In the genomic region with DNA sequence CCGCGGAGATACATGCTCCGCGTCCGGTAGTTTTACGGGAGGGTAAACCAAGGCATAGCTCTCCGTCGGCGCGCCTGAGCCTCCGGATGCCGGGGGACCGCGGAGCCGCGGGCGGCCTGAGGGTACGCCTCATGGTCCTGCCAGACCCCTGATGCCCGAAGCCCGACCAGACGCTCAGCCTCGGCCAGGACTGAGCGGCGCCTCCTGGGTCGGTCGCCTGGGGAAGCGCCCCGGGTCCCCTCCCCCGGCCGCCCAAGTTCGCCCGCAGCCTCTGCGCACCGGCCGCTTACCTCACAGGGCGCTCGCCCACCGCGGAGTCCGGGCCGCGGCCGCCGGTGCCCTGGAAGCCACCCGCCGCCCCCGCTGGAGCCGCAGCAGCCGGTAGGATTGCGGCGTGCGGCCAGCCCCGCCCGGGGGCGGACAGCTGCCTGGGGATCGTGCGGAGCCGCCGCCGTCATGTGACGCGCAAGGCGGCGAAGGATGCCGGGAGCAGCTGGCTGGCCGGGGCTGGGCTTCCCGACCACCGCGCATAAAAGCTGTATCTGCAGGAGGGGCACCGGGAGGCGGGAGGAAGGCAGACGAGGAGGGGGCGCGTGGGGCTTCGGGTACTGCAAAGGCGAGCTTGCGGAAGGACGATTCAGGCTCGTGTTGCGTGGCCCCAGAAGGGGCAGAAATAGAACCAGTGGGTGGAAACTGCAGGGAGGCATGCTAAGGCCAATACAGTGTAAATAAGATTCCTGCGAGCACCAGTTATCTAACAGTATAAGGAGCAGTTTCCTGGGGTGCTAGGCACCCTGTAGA, we compare ENCODE assay signal across 1 cellular context.
TF ChIP-seq lines count a peak whose summit lies in the region.

A gene with protein sequence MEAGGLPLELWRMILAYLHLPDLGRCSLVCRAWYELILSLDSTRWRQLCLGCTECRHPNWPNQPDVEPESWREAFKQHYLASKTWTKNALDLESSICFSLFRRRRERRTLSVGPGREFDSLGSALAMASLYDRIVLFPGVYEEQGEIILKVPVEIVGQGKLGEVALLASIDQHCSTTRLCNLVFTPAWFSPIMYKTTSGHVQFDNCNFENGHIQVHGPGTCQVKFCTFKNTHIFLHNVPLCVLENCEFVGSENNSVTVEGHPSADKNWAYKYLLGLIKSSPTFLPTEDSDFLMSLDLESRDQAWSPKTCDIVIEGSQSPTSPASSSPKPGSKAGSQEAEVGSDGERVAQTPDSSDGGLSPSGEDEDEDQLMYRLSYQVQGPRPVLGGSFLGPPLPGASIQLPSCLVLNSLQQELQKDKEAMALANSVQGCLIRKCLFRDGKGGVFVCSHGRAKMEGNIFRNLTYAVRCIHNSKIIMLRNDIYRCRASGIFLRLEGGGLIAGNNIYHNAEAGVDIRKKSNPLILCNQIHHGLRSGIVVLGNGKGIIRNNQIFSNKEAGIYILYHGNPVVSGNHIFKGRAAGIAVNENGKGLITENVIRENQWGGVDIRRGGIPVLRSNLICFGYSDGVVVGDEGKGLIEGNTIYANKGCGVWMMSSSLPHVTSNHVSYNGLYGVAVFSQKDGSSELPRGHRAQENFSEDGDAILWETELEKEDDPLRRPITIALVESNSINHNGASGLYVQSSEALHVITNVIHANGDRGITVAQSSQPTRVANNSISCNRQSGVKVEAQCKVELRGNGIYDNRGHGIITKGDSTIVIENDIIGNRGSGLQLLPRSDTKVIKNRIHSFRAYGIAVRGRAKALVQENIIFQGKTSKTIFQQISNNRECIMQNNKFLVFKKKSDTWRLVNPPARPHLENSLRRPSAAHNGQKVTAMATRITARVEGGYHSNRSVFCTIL (minus strand): TSS at position 460 of the 801 bp plus-strand sequence. CDS start 34,612 bp downstream, outside the sequence.

TF ChIP-seq in SK-N-SH, 30 proteins besides CTCF, POLR2A, EP300 and RAD21 (continued from another document):
- 0 out of 2 replicates have a peak, but pooled peaks have one; percentile 4 for TF ChIP-seq GATA2 (CRISPR knock-in tag; IDR thresholded peaks at IDR 0.05)
- 0 out of 2 replicates have a peak, but pooled peaks have one; percentile 12 for TF ChIP-seq NFIC (IDR thresholded peaks at IDR 0.05; ENCODE audit: borderline replicate concordance)
- TF ChIP-seq, protein P1, sequence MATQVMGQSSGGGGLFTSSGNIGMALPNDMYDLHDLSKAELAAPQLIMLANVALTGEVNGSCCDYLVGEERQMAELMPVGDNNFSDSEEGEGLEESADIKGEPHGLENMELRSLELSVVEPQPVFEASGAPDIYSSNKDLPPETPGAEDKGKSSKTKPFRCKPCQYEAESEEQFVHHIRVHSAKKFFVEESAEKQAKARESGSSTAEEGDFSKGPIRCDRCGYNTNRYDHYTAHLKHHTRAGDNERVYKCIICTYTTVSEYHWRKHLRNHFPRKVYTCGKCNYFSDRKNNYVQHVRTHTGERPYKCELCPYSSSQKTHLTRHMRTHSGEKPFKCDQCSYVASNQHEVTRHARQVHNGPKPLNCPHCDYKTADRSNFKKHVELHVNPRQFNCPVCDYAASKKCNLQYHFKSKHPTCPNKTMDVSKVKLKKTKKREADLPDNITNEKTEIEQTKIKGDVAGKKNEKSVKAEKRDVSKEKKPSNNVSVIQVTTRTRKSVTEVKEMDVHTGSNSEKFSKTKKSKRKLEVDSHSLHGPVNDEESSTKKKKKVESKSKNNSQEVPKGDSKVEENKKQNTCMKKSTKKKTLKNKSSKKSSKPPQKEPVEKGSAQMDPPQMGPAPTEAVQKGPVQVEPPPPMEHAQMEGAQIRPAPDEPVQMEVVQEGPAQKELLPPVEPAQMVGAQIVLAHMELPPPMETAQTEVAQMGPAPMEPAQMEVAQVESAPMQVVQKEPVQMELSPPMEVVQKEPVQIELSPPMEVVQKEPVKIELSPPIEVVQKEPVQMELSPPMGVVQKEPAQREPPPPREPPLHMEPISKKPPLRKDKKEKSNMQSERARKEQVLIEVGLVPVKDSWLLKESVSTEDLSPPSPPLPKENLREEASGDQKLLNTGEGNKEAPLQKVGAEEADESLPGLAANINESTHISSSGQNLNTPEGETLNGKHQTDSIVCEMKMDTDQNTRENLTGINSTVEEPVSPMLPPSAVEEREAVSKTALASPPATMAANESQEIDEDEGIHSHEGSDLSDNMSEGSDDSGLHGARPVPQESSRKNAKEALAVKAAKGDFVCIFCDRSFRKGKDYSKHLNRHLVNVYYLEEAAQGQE (IDR thresholded peaks at IDR 0.05; ENCODE audit: low read depth, low read length), result no peak
- TF ChIP-seq FOXJ3 (CRISPR knock-in tag; IDR thresholded peaks at IDR 0.05), result no peak
- no peak; the same call in 1 of the 2 replicates for TF ChIP-seq TAF1 (IDR thresholded peaks at IDR 0.05; ENCODE audit: borderline replicate concordance, low read depth, low read length)
- no peak for TF ChIP-seq EZH2phosphoT487 (IDR thresholded peaks at IDR 0.05; ENCODE audit: borderline replicate concordance, low read depth)
- TF ChIP-seq MEF2A (IDR thresholded peaks at IDR 0.05; ENCODE audit: borderline replicate concordance, low read depth), result no peak
- TF ChIP-seq TCF12 (IDR thresholded peaks at IDR 0.05), result peak; percentile 22; the same call in 1 of the 2 replicates
- TF ChIP-seq GABPA (IDR thresholded peaks at IDR 0.05; ENCODE audit: low read depth), result no peak
- TF ChIP-seq RFX5 (IDR thresholded peaks at IDR 0.05; ENCODE audit: low read length), result no peak
- TF ChIP-seq CHD2 (IDR thresholded peaks at IDR 0.05; ENCODE audit: low read length, partially characterized antibody), result no peak
- TF ChIP-seq SMC3 (IDR thresholded peaks at IDR 0.05; ENCODE audit: low read depth, low read length), result no peak
- TF ChIP-seq, protein P2, sequence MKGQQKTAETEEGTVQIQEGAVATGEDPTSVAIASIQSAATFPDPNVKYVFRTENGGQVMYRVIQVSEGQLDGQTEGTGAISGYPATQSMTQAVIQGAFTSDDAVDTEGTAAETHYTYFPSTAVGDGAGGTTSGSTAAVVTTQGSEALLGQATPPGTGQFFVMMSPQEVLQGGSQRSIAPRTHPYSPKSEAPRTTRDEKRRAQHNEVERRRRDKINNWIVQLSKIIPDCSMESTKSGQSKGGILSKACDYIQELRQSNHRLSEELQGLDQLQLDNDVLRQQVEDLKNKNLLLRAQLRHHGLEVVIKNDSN (IDR thresholded peaks at IDR 0.05; ENCODE audit: borderline replicate concordance, low read depth), result peak; percentile 88
- no peak for TF ChIP-seq RXRA (IDR thresholded peaks at IDR 0.05; ENCODE audit: borderline replicate concordance, low read depth)
- no peak for TF ChIP-seq JUND (IDR thresholded peaks at IDR 0.05)
- TF ChIP-seq TEAD4 (IDR thresholded peaks at IDR 0.05; ENCODE audit: borderline replicate concordance, insufficient read depth), result no peak
- TF ChIP-seq, protein P3, sequence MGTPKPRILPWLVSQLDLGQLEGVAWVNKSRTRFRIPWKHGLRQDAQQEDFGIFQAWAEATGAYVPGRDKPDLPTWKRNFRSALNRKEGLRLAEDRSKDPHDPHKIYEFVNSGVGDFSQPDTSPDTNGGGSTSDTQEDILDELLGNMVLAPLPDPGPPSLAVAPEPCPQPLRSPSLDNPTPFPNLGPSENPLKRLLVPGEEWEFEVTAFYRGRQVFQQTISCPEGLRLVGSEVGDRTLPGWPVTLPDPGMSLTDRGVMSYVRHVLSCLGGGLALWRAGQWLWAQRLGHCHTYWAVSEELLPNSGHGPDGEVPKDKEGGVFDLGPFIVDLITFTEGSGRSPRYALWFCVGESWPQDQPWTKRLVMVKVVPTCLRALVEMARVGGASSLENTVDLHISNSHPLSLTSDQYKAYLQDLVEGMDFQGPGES (IDR thresholded peaks at IDR 0.05; ENCODE audit: low read depth, low read length), result no peak
- no peak for TF ChIP-seq ELF1 (IDR thresholded peaks at IDR 0.05)
- TF ChIP-seq FOXM1 (IDR thresholded peaks at IDR 0.05; ENCODE audit: low read depth), result no peak
- TF ChIP-seq, protein P4, sequence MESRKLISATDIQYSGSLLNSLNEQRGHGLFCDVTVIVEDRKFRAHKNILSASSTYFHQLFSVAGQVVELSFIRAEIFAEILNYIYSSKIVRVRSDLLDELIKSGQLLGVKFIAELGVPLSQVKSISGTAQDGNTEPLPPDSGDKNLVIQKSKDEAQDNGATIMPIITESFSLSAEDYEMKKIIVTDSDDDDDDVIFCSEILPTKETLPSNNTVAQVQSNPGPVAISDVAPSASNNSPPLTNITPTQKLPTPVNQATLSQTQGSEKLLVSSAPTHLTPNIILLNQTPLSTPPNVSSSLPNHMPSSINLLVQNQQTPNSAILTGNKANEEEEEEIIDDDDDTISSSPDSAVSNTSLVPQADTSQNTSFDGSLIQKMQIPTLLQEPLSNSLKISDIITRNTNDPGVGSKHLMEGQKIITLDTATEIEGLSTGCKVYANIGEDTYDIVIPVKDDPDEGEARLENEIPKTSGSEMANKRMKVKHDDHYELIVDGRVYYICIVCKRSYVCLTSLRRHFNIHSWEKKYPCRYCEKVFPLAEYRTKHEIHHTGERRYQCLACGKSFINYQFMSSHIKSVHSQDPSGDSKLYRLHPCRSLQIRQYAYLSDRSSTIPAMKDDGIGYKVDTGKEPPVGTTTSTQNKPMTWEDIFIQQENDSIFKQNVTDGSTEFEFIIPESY (IDR thresholded peaks at IDR 0.05; ENCODE audit: borderline replicate concordance, low read depth), result no peak
- TF ChIP-seq, protein P5, sequence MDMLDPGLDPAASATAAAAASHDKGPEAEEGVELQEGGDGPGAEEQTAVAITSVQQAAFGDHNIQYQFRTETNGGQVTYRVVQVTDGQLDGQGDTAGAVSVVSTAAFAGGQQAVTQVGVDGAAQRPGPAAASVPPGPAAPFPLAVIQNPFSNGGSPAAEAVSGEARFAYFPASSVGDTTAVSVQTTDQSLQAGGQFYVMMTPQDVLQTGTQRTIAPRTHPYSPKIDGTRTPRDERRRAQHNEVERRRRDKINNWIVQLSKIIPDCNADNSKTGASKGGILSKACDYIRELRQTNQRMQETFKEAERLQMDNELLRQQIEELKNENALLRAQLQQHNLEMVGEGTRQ (IDR thresholded peaks at IDR 0.05; ENCODE audit: borderline replicate concordance, low read depth, low read length), result peak; percentile 52
- TF ChIP-seq FOSL2 (IDR thresholded peaks at IDR 0.05; ENCODE audit: borderline replicate concordance, low read depth), result no peak
- no peak for TF ChIP-seq SIN3A (IDR thresholded peaks at IDR 0.05; ENCODE audit: borderline replicate concordance, low read depth, low read length)
